19 cellular contexts compared by ENCODE assay signal in the genomic region with DNA sequence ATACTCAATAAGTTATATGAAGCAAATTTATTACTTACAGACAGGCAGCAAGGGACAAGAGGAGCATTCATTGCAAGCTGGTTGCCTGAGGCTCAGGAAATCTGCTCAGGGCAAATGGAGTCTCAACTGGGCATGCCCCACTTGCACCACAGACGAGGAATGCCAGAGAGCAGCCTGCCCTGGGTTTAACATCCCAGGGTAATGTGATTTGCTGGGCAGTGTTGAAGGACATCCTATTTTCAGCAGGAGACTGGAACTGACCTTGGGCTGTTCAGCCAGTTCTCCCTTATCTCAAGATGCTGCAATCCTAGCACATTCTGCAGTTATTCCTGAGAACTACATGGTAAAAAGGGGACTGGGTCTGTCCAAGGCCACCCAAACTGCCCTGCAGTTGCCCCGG. TPM values are rescaled to one million over a fixed set of nuclear protein-coding genes. Genes with fewer than 3 reads are reported as not detected.
A peak's percentile ranks its signal among the peaks of the same experiment; 100 is the strongest.
DNase-seq lines count a peak whose midpoint lies in the region; ATAC-seq and TF ChIP-seq lines count a peak whose summit lies in the region.
"Had no signal": no experiment of that assay in that cellular context is flagged by ENCODE, and none has a peak within 500 bp of the region (broad histone marks: within the 10 kb centered on the region; RNA-seq: fewer than 3 reads in every experiment).

No MANE protein-coding gene starts in this region.

- H3K4me1 ChIP-seq in heart left ventricle, result peaks cover 0 to 39% (median 14%) of the 10 kb centered on the region in 12 donors

- H3K36me3 Mint-ChIP-seq in neural crest cell (ENCODE audit: low read depth), result no peaks in the 10 kb centered on the region

- peak overlapping the region in 5 of 12 donors; percentile 8 to 30 (median 23) for H3K4me3 ChIP-seq in heart left ventricle
- H3K4me3 ChIP-seq: GM12878, GM23338, SJCRH30 had no signal

- H3K4me3 Mint-ChIP-seq in neural crest cell, result peak overlapping the region; percentile 21
- H3K4me3 Mint-ChIP-seq: GM23338 had no signal

- H3K9me3 Mint-ChIP-seq in neural crest cell, result no peaks in the 10 kb centered on the region

- DNase-seq in ELF-1 (ENCODE audit: low read depth, low spot score), result peak; percentile 36
- peak; percentile 87 for DNase-seq in SK-MEL-5 (ENCODE audit: low read depth, low spot score)
- peak in 4 of 5 donors; percentile 46 to 74 (median 55) for DNase-seq in heart left ventricle
- DNase-seq in neural crest cell (ENCODE audit: low read depth, low spot score), result no peak
- no peak for DNase-seq in GDM1 (lab: John Stamatoyannopoulos, UW)
- no peak for DNase-seq in NOMO-1 (lab: John Stamatoyannopoulos, UW; ENCODE audit: unreplicated experiment in 2 of 2)
- DNase-seq in NCI-H2171 treated with DMSO at 0.1 percent for 48 hours (lab: John Stamatoyannopoulos, UW), result no peak
- DNase-seq: ACHN, C1 segment of cervical spinal cord, GF-D8, NCI-H1105 treated with DMSO at 0.1 percent for 48 hours, NCI-H1694, NCI-H2081 treated with DMSO at 0.1 percent for 48 hours, NCI-H748 treated with DMSO at 0.1 percent for 48 hours, RPMI8226, SJCRH30, SW 1271 had no signal

- peaks cover 10% of the 10 kb centered on the region for H3K27me3 Mint-ChIP-seq in neural crest cell (ENCODE audit: low read depth)

- no peaks in the 10 kb centered on the region for H3K27me3 ChIP-seq in heart left ventricle
- H3K27me3 ChIP-seq: SJCRH30 had no signal

- H3K27ac ChIP-seq in heart left ventricle, result peak overlapping the region; percentile 30 to 94 (median 70)
- H3K27ac ChIP-seq: SJCRH30 had no signal

- peaks cover 7% of the 10 kb centered on the region for H3K4me1 Mint-ChIP-seq in neural crest cell

- TF ChIP-seq POLR2A in heart left ventricle (IDR thresholded peaks at IDR 0.05), result no peak

- no peak overlapping the region for H3K27ac Mint-ChIP-seq in neural crest cell (ENCODE audit: unreplicated experiment)
- H3K27ac Mint-ChIP-seq: GM23338 had no signal

- in situ Hi-C loops in SK-MEL-5 (cut with HindIII; ENCODE audit: low pct_unique_long_range_greater_than_20kb, low sequenced_read_pairs), result no loop called here

- intact Hi-C loops in heart left ventricle (cut with DNase I), result loop anchor here in 7 of 10 donors (2.0 to 10.0 kb wide), 4 partner anchors 57 to 203 kb away; a partner anchor contains a TSS

- ATAC-seq in heart left ventricle, result peak; percentile 66 to 77 (median 73)
- ATAC-seq: GM12878, GM23338 had no signal

- H3K9me3 ChIP-seq in heart left ventricle, result peaks cover 0 to under 1% (median 0%) of the 10 kb centered on the region in 12 donors
- H3K9me3 ChIP-seq: SJCRH30 had no signal

- TF ChIP-seq CTCF in heart left ventricle (IDR thresholded peaks at IDR 0.05), result no peak
- no peak for TF ChIP-seq CTCF in neural crest cell (conservative IDR thresholded peaks at IDR 0.05)

- WGBS in heart left ventricle, 4 donors, result 26 to 40% (median 31%) methylated on average over 2 of the region's 2 CpGs

- H3K36me3 ChIP-seq in heart left ventricle, result no peaks in the 10 kb centered on the region
- H3K36me3 ChIP-seq: SJCRH30 had no signal

RNA-seq across cellular contexts. Expression of a gene that starts 3.8 kb away (rescaled TPM):
- 236 and 241 TPM in 2 replicates for total RNA-seq in SK-MEL-5 (2014; rRNA removed; shearing (Covaris generic))
- 385 and 433 TPM in 2 replicates for polyA plus RNA-seq in SK-MEL-5 (2015; cell fraction: cytosol; rRNA removed)
- polyA plus RNA-seq in SK-MEL-5 (2015; cell fraction: nucleus; rRNA removed), result 1,025 and 1,164 TPM in 2 replicates
- total RNA-seq in heart left ventricle (100 to 1,000 TPM in 3 of 9 donors, 10 to 100 TPM in 6; 58.7 to 139 (median 86.7) TPM), neural crest cell (70.0 and 73.4 TPM in 2 replicates)
- polyA plus RNA-seq in heart left ventricle, result 100 to 1,000 TPM; 131 to 200 TPM

RNA-seq across cellular contexts. Expression of a gene that starts 56.2 kb away (rescaled TPM):
- total RNA-seq in SK-MEL-5 (2014; rRNA removed; shearing (Covaris generic)), result 404 and 446 TPM in 2 replicates
- 618 and 744 TPM in 2 replicates for polyA plus RNA-seq in SK-MEL-5 (2015; cell fraction: cytosol; rRNA removed)
- polyA plus RNA-seq in SK-MEL-5 (2015; cell fraction: nucleus; rRNA removed), result 1,362 and 1,434 TPM in 2 replicates
- total RNA-seq in heart left ventricle (100 to 1,000 TPM; 172 to 450 (median 233) TPM), neural crest cell (71.1 and 77.1 TPM in 2 replicates)
- polyA plus RNA-seq in heart left ventricle, result 100 to 1,000 TPM; 144 to 227 TPM

Comparison
In these comparisons a context has a peak if more than half of its experiments do, and no peak if none do; other contexts are left out.
1. DNase-seq: peak in ELF-1 (single experiment), SK-MEL-5 (single experiment) and heart left ventricle (4 of 5); none in neural crest cell (single experiment), GDM1 (single experiment), NOMO-1 (0 of 2) and NCI-H2171 treated with DMSO at 0.1 percent for 48 hours (single experiment).